9 cellular contexts compared by ENCODE assay signal in genomic region chr15:62066663-62067447, GRCh38. TPM values are rescaled to one million over a fixed set of nuclear protein-coding genes. Genes with fewer than 3 reads are reported as not detected.
DNase-seq lines count a peak whose midpoint lies in the region; ATAC-seq, FAIRE-seq and TF ChIP-seq lines count a peak whose summit lies in the region.
"Had no signal": no experiment of that assay in that cellular context is flagged by ENCODE, and none has a peak within 500 bp of the region (broad histone marks: within the 10 kb centered on the region; RNA-seq: fewer than 3 reads in every experiment).

Gene C2CD4A, plus strand, starts transcription at chr15:62066977. Its CDS starts 637 bp downstream, at chr15:62067614.

- H3K4me1 Mint-ChIP-seq in T-helper 2 cell treated with Interferon-gamma antibody and Interleukin-4, amounts not matched to agents 5 μg/mL and 100 μg/mL, for 36 hours (ENCODE audit: low read depth): peaks cover 21% of the 10 kb centered on the region

- intact Hi-C loops in GM12878 (cut with micrococcal nuclease; ENCODE audit: unreplicated experiment): no loop called here
- intact Hi-C loops in sciatic nerve (cut with DNase I): loop anchor here (5.0 kb wide), 1 partner anchor 55 kb away; no protein-coding TSS in a partner anchor

- no peak for TF ChIP-seq EP300 in GM12878 (IDR thresholded peaks at IDR 0.05; ENCODE audit: borderline replicate concordance in 1 of 2, control insufficient read depth in 1 of 2, low read depth in 2 of 2, low read length in 2 of 2)

- H3K4me2 ChIP-seq in GM12878 (ENCODE audit: control insufficient read depth, insufficient read depth): peak within 1 kb of the TSS; percentile 89

- no peaks in the 10 kb centered on the region for H3K36me3 Mint-ChIP-seq in T-helper 2 cell treated with Interferon-gamma antibody and Interleukin-4, amounts not matched to agents 5 μg/mL and 100 μg/mL, for 36 hours (ENCODE audit: low read depth)

- H3K79me2 ChIP-seq in GM12878 (ENCODE audit: control insufficient read depth, insufficient read depth, low read length): no peaks in the 10 kb centered on the region

- no peaks in the 10 kb centered on the region for H4K20me1 ChIP-seq in GM12878 (ENCODE audit: control insufficient read depth, insufficient read depth)

- no peak within 1 kb of the TSS for H3K27ac ChIP-seq in GM12878 (ENCODE audit: control insufficient read depth, insufficient read depth)

- peak within 1 kb of the TSS; percentile 81 for H3K4me3 Mint-ChIP-seq in T-helper 2 cell treated with Interferon-gamma antibody and Interleukin-4, amounts not matched to agents 5 μg/mL and 100 μg/mL, for 36 hours

- no TSS peak for BruUV-seq in GM12878 (replicated peaks; lab: Mats Ljungman, UMichigan)

- H3K9me3 ChIP-seq in GM12878 (replicated peaks; ENCODE audit: control insufficient read depth, insufficient read depth, low read length) (no peaks in the 10 kb centered on the region), iPS-18c (ENCODE audit: control insufficient read depth, insufficient read depth, low read length) (no peaks in the 10 kb centered on the region)

- H3K36me3 ChIP-seq in GM12878 (ENCODE audit: control insufficient read depth in 2 of 2, insufficient read depth in 2 of 2, low read length in 1 of 2): no peaks in the 10 kb centered on the region

- in situ Hi-C loops in GM12878 (cut with MboI): no loop called here

- H3K4me3 ChIP-seq in GM12878 (peak within 1 kb of the TSS; percentile 52; the same call in 1 of the 2 replicates), iPS-18c (ENCODE audit: insufficient read depth, low read depth, low read length) (peak within 1 kb of the TSS; percentile 30; the same call in 1 of the 2 replicates)

- no peak for TF ChIP-seq RAD21 in GM12878 (IDR thresholded peaks at IDR 0.05; ENCODE audit: insufficient read depth, low read depth, low read length)

- 8% methylated on average over 33 of the region's 33 CpGs for WGBS in GM12878 (ENCODE audit: insufficient coverage, insufficient replicate concordance, low lambda C conversion rate, missing lambda C conversion rate)

- peak within 1 kb of the TSS; percentile 47 for H2AFZ ChIP-seq in GM12878 (ENCODE audit: control insufficient read depth, low read depth, low read length)

- CTCF ChIA-PET in GM12878 (lab: Yijun Ruan, JAX): interaction anchor here (0.8 to 1.3 kb wide), 3 partner anchors 10 to 85 kb away, joined by 3 to 6 read pairs (median 3); no protein-coding TSS in a partner anchor

- no peak within 1 kb of the TSS for H3K9ac ChIP-seq in GM12878 (ENCODE audit: control insufficient read depth, insufficient read depth, low read length)

- peaks cover 69% of the 10 kb centered on the region for H3K27me3 Mint-ChIP-seq in T-helper 2 cell treated with Interferon-gamma antibody and Interleukin-4, amounts not matched to agents 5 μg/mL and 100 μg/mL, for 36 hours (ENCODE audit: low read depth)

- RAD21 ChIA-PET in GM12878 (lab: Charles Lee; ENCODE audit: unreplicated experiment): no interaction called here

- H3K27ac Mint-ChIP-seq in T-helper 2 cell treated with Interferon-gamma antibody and Interleukin-4, amounts not matched to agents 5 μg/mL and 100 μg/mL, for 36 hours: no peak within 1 kb of the TSS

- SMC1A ChIA-PET in GM12878 (lab: Charles Lee; ENCODE audit: uncharacterized antibody, unreplicated experiment): interaction anchor here (0.9 to 1.0 kb wide), 3 partner anchors 10 to 196 kb away, joined by 3 read pairs; no protein-coding TSS in a partner anchor

- peak; percentile 10 to 34 (median 31); a peak in 4 of 6 replicates for TF ChIP-seq CTCF in GM12878 (IDR thresholded peaks at IDR 0.05 in 2 of 3, conservative IDR thresholded peaks at IDR 0.05 in 1 of 3; ENCODE audit: control insufficient read depth in 2 of 3, extremely low read depth in 1 of 3, insufficient read depth in 1 of 3, low read depth in 3 of 3, low read length in 3 of 3)
- no peak for TF ChIP-seq CTCF in D721Med (IDR thresholded peaks at IDR 0.05; ENCODE audit: insufficient read depth, missing control alignments)

- peak; percentile 84 for ATAC-seq in GM12878
- ATAC-seq in sciatic nerve: peak; percentile 82
- no peak for ATAC-seq in HG03521 (IDR thresholded peaks at IDR 0.05; ENCODE audit: unreplicated experiment)

- DNase-seq in GF-D8 (lab: John Stamatoyannopoulos, UW) (peak; percentile 55), M059J (ENCODE audit: low read depth) (peak; percentile 64), GM12878 (ENCODE audit: low read depth, low spot score) (no peak), sciatic nerve (ENCODE audit: low spot score) (peak; percentile 70), D721Med (ENCODE audit: insufficient read length, low spot score) (no peak)
- peak; percentile 47 for DNase-seq in T-helper 2 cell treated with Interferon-gamma antibody and Interleukin-4, amounts not matched to agents 5 μg/mL and 100 μg/mL, for 36 hours (ENCODE audit: low spot score)

- POLR2A ChIA-PET in GM12878 (lab: Charles Lee): interaction anchor here (1.8 kb wide), 1 partner anchor 40 kb away, joined by 4 read pairs; no protein-coding TSS in a partner anchor

- no peak for TF ChIP-seq POLR2A in GM12878 (IDR thresholded peaks at IDR 0.05; ENCODE audit: low read depth, low read length)

- H3K27me3 ChIP-seq in GM12878 (replicated peaks in 1 of 2; ENCODE audit: control insufficient read depth in 2 of 2, insufficient read depth in 2 of 2, low read length in 1 of 2): peaks cover 8 to 17% of the 10 kb centered on the region in 2 experiments

- FAIRE-seq in GM12878 (lab: Jason Lieb, UNC) (no peak), D721Med (lab: Jason Lieb, UNC) (no peak)

- H3K4me1 ChIP-seq in GM12878 (ENCODE audit: control insufficient read depth, insufficient read depth, low read length): peaks cover 8% of the 10 kb centered on the region

- H3K9me3 Mint-ChIP-seq in T-helper 2 cell treated with Interferon-gamma antibody and Interleukin-4, amounts not matched to agents 5 μg/mL and 100 μg/mL, for 36 hours: no peaks in the 10 kb centered on the region

TF ChIP-seq in GM12878, 131 proteins besides CTCF, POLR2A, EP300 and RAD21 (continues in another document):
- TF ChIP-seq CBX3 (IDR thresholded peaks at IDR 0.05; ENCODE audit: borderline replicate concordance, low read depth): no peak
- peak; percentile 10; the same call in 1 of the 2 replicates for TF ChIP-seq IKZF1 (conservative IDR thresholded peaks at IDR 0.05)
- no peak for TF ChIP-seq ZNF384 (IDR thresholded peaks at IDR 0.05; ENCODE audit: borderline replicate concordance, low read depth, low read length)
- TF ChIP-seq PAX5 (IDR thresholded peaks at IDR 0.05; ENCODE audit: borderline replicate concordance, low read depth, low read length): no peak
- TF ChIP-seq SMAD1 (IDR thresholded peaks at IDR 0.05; ENCODE audit: low read depth, partially characterized antibody): no peak
- TF ChIP-seq ZBTB11 (CRISPR knock-in tag; IDR thresholded peaks at IDR 0.05): no peak
- TF ChIP-seq TCF7 (IDR thresholded peaks at IDR 0.05; ENCODE audit: borderline replicate concordance): no peak
- TF ChIP-seq MEF2B (IDR thresholded peaks at IDR 0.05; ENCODE audit: partially characterized antibody, poor library complexity, severe bottlenecking): peak; percentile 36

RNA-seq across cellular contexts. Expression of gene C2CD4A, which starts in this region (rescaled TPM):
- total RNA-seq in M059J (2014; rRNA removed; shearing (Covaris generic)): 0.05 TPM in 1 of 2 replicates, not detected in the other
- not detected in 2 replicates for total RNA-seq in GM12878 (2013; cell fraction: nucleolus; rRNA removed)
- total RNA-seq in GM12878 (2014; rRNA removed) (not detected in 2 replicates), GM12878 (2014; rRNA removed; fragmentation: Illumina TruSeq; extraction: Trizol) (not detected in 2 replicates), GM12878 (2021) (not detected in 2 replicates), sciatic nerve (not detected)
- polyA plus RNA-seq in GM12878 (2011; ENCODE audit: low read depth): not detected
- polyA plus RNA-seq in GM12878 (2011; rRNA removed) (not detected in 2 replicates), GM12878 (2014; fragmentation: Illumina TruSeq; extraction: Trizol) (not detected in 2 replicates), GM12878 (2014; fragmentation: Nextera tagmentation; extraction: Ambion mirVana) (not detected), GM12878 (2014; rRNA removed) (not detected in 2 replicates), GM12878 (2016; fragmentation: Nextera tagmentation; extraction: Ambion mirVana) (not detected)
- 0.01 TPM in 1 of 2 replicates, not detected in the other for polyA plus RNA-seq in GM12878 (2011; cell fraction: cytosol; rRNA removed)
- polyA plus RNA-seq in GM12878 (2011; cell fraction: nucleus; rRNA removed): not detected in 2 replicates
- polyA plus RNA-seq in GM12878 (2012): not detected in 2 replicates
- polyA minus RNA-seq in GM12878 (2011; rRNA and poly(A)+ RNA removed): not detected in 2 replicates
- not detected in 2 replicates for polyA minus RNA-seq in GM12878 (2011; cell fraction: cytosol; rRNA and poly(A)+ RNA removed)
- 0.10 and 0.12 TPM in 2 replicates for polyA minus RNA-seq in GM12878 (2011; cell fraction: nucleus; rRNA and poly(A)+ RNA removed)
- total RNA-seq: T-helper 1 cell treated with Interleukin-12 subunit alpha and Interleukin-12 subunit beta and Interleukin-4 antibody, amounts not matched to agents 30 ng/mL and 1 ng/mL, for 36 hours had no signal

Comparison
In these comparisons a context has a peak if more than half of its experiments do, and no peak if none do; other contexts are left out.
1. Peak in DNase-seq in M059J; RNA of the gene not detected or under 1 TPM.
2. Peak in ATAC-seq, H3K4me3 ChIP-seq and H3K4me2 ChIP-seq in GM12878; RNA of the gene not detected or under 1 TPM.
3. Peak in DNase-seq and ATAC-seq in sciatic nerve; RNA of the gene not detected or under 1 TPM.
4. DNase-seq: peak in GF-D8 (single experiment) and T-helper 2 cell treated with Interferon-gamma antibody and Interleukin-4, amounts not matched to agents 5 μg/mL and 100 μg/mL, for 36 hours (single experiment); none in GM12878 (single experiment) and D721Med (single experiment).